Comparison of ENCODE assay signal across 8 cellular contexts in genomic region chr5:150458819-150459557, GRCh38. TPM values are rescaled to one million over a fixed set of nuclear protein-coding genes. Genes with fewer than 3 reads are reported as not detected.
DNase-seq lines count a peak whose midpoint lies in the region; ATAC-seq and TF ChIP-seq lines count a peak whose summit lies in the region.

No MANE protein-coding gene starts in this region.

- peak; percentile 88 for TF ChIP-seq CTCF in mesothelial cell of epicardium (IDR thresholded peaks at IDR 0.05; ENCODE audit: unreplicated experiment)

- DNase-seq in AG08396 (ENCODE audit: low spot score), result peak; percentile 82
- peak; percentile 61 for DNase-seq in NCI-H510A treated with DMSO at 0.1 percent for 48 hours (lab: John Stamatoyannopoulos, UW)
- DNase-seq in activated CD8-positive, alpha-beta T cell treated with anti-CD3 and anti-CD28 coated beads, Interleukin-2, amount 10 ng/mL, durations not matched to agents 7 days and 5 days, result peak; percentile 90
- DNase-seq in effector CD4-positive, alpha-beta T cell, result peak; percentile 83
- DNase-seq in mesothelial cell of epicardium (ENCODE audit: low spot score in 2 of 2, unreplicated experiment in 2 of 2), result peak; percentile 72 to 96
- peak; percentile 78 for DNase-seq in stimulated activated CD8-positive, alpha-beta memory T cell treated with anti-CD3 and anti-CD28 coated beads, Interleukin-4, amount 100 ng/mL, for 24 hours (ENCODE audit: low read depth)

- peaks cover 45% of the 10 kb centered on the region for H3K4me1 Mint-ChIP-seq in activated CD8-positive, alpha-beta T cell treated with anti-CD3 and anti-CD28 coated beads, Interleukin-2, amount 10 ng/mL, durations not matched to agents 7 days and 5 days (ENCODE audit: low read depth)
- H3K4me1 Mint-ChIP-seq in mesothelial cell of epicardium, result peaks cover 8% of the 10 kb centered on the region

- ATAC-seq in GM18858 (IDR thresholded peaks at IDR 0.05; ENCODE audit: unreplicated experiment) (peak; percentile 43), HG03103 (IDR thresholded peaks at IDR 0.05; ENCODE audit: low read depth, unreplicated experiment) (peak; percentile 48)
- peak; percentile 93 for ATAC-seq in activated CD8-positive, alpha-beta T cell treated with anti-CD3 and anti-CD28 coated beads, Interleukin-2, amount 10 ng/mL, durations not matched to agents 7 days and 5 days

- CTCF ChIA-PET in activated CD8-positive, alpha-beta T cell treated with anti-CD3 and anti-CD28 coated beads, Interleukin-2, amount 10 ng/mL, durations not matched to agents 7 days and 5 days (lab: Charles Lee), result interaction anchor here (0.6 to 5.4 kb wide), 25 partner anchors 9 to 755 kb away, joined by 3 to 45 read pairs (median 4); partner anchors contain the start of genes CD74, IRGM, RBM22 and RPS14

- POLR2A ChIA-PET in activated CD8-positive, alpha-beta T cell treated with anti-CD3 and anti-CD28 coated beads, Interleukin-2, amount 10 ng/mL, durations not matched to agents 7 days and 5 days (lab: Charles Lee), result interaction anchor here (0.7 to 2.9 kb wide), 2 partner anchors 9 to 46 kb away, joined by 3 to 10 read pairs; partner anchors contain the start of genes CD74 and RPS14

- peak overlapping the region; percentile 83 for H3K27ac Mint-ChIP-seq in activated CD8-positive, alpha-beta T cell treated with anti-CD3 and anti-CD28 coated beads, Interleukin-2, amount 10 ng/mL, durations not matched to agents 7 days and 5 days
- no peak overlapping the region for H3K27ac Mint-ChIP-seq in mesothelial cell of epicardium

- H3K9me3 Mint-ChIP-seq in activated CD8-positive, alpha-beta T cell treated with anti-CD3 and anti-CD28 coated beads, Interleukin-2, amount 10 ng/mL, durations not matched to agents 7 days and 5 days (ENCODE audit: insufficient read depth), result no peaks in the 10 kb centered on the region
- no peaks in the 10 kb centered on the region for H3K9me3 Mint-ChIP-seq in mesothelial cell of epicardium

- peak overlapping the region; percentile 31 for H3K4me3 Mint-ChIP-seq in activated CD8-positive, alpha-beta T cell treated with anti-CD3 and anti-CD28 coated beads, Interleukin-2, amount 10 ng/mL, durations not matched to agents 7 days and 5 days
- H3K4me3 Mint-ChIP-seq in mesothelial cell of epicardium, result peak overlapping the region; percentile 37

- no peaks in the 10 kb centered on the region for H3K36me3 Mint-ChIP-seq in activated CD8-positive, alpha-beta T cell treated with anti-CD3 and anti-CD28 coated beads, Interleukin-2, amount 10 ng/mL, durations not matched to agents 7 days and 5 days (ENCODE audit: low read depth)
- H3K36me3 Mint-ChIP-seq in mesothelial cell of epicardium, result no peaks in the 10 kb centered on the region

- no peaks in the 10 kb centered on the region for H3K27me3 Mint-ChIP-seq in activated CD8-positive, alpha-beta T cell treated with anti-CD3 and anti-CD28 coated beads, Interleukin-2, amount 10 ng/mL, durations not matched to agents 7 days and 5 days (ENCODE audit: low read depth)
- no peaks in the 10 kb centered on the region for H3K27me3 Mint-ChIP-seq in mesothelial cell of epicardium (ENCODE audit: low read depth)

RNA-seq across cellular contexts. Expression of gene RPS14, which starts 9.4 kb away (rescaled TPM):
- 1,000 to 10,000 TPM; 2,046 to 2,123 TPM for total RNA-seq in activated CD8-positive, alpha-beta T cell treated with anti-CD3 and anti-CD28 coated beads, Interleukin-2, amount 10 ng/mL, durations not matched to agents 7 days and 5 days
- total RNA-seq in mesothelial cell of epicardium, result 2,586 to 2,705 TPM (median 2,627 TPM) in 3 replicates

RNA-seq across cellular contexts. Expression of gene CD74, which starts 46.3 kb away (rescaled TPM):
- 100 to 1,000 TPM; 395 to 407 TPM for total RNA-seq in activated CD8-positive, alpha-beta T cell treated with anti-CD3 and anti-CD28 coated beads, Interleukin-2, amount 10 ng/mL, durations not matched to agents 7 days and 5 days
- total RNA-seq in mesothelial cell of epicardium, result 16.1 to 17.1 TPM (median 16.9 TPM) in 3 replicates

RNA-seq across cellular contexts. Expression of gene NDST1, which starts 48.9 kb away (rescaled TPM):
- under 1 TPM; 0.63 TPM for total RNA-seq in activated CD8-positive, alpha-beta T cell treated with anti-CD3 and anti-CD28 coated beads, Interleukin-2, amount 10 ng/mL, durations not matched to agents 7 days and 5 days
- total RNA-seq in mesothelial cell of epicardium, result 129 to 132 TPM (median 132 TPM) in 3 replicates

Comparison
In these comparisons a context has a peak if more than half of its experiments do, and no peak if none do; other contexts are left out.
1. Peak in every context shown above with its lines: DNase-seq and ATAC-seq.
2. ATAC-seq: peak in every context shown above with its lines; median percentile 93 in activated CD8-positive, alpha-beta T cell treated with anti-CD3 and anti-CD28 coated beads, Interleukin-2, amount 10 ng/mL, durations not matched to agents 7 days and 5 days; 48 in HG03103; 43 in GM18858.
3. RNA of gene CD74, which starts 46.3 kb away (total RNA-seq): 395 to 407 TPM in activated CD8-positive, alpha-beta T cell treated with anti-CD3 and anti-CD28 coated beads, Interleukin-2, amount 10 ng/mL, durations not matched to agents 7 days and 5 days; 16.1 to 17.1 TPM in mesothelial cell of epicardium; every median in the first group is over 10 times any median in the second.
4. RNA of gene NDST1, which starts 48.9 kb away (total RNA-seq): 129 to 132 TPM in mesothelial cell of epicardium; 0.63 TPM in activated CD8-positive, alpha-beta T cell treated with anti-CD3 and anti-CD28 coated beads, Interleukin-2, amount 10 ng/mL, durations not matched to agents 7 days and 5 days; every median in the first group is over 10 times any median in the second.